17 cellular contexts compared by ENCODE assay signal in the genomic region with DNA sequence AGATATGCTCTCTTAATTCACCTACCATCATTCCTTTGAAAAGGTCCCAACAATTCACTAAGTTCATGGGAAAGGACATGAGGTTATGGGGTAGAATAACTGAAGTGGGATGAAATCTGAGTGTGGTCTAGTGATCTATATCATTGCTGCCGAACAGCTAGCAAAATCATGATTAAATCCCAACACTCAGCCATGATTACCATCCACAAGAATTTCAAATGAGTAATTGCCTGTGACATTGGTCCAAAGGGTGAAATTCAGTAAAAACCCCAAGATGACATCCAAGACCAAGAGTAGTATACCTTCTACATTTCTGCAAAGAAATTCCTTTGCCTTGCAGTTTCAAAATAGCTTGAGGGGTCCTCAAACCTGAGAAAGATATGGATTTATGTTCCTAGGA.
"Had no signal": no experiment of that assay in that cellular context is flagged by ENCODE, and none has a peak within 500 bp of the region (broad histone marks: within the 10 kb centered on the region; RNA-seq: fewer than 3 reads in every experiment).

No MANE protein-coding gene starts in this region.

- H3K27me3 ChIP-seq: adrenal gland, esophagus muscularis mucosa, heart right ventricle, left lung had no signal

- ATAC-seq: activated CD4-positive, CD25-positive, alpha-beta regulatory T cell treated with anti-CD3 and anti-CD28 coated beads, Interleukin-2, amount 50 U/mL, for 24 hours; heart right ventricle; left lung; natural killer cell; sciatic nerve had no signal

- H3K36me3 ChIP-seq: adrenal gland, esophagus muscularis mucosa, heart right ventricle, left lung, prostate gland had no signal

- H3K4me1 ChIP-seq: left lung had no signal

- FAIRE-seq: TTC549 had no signal

- H3K9me3 Mint-ChIP-seq: brain, memory B cell had no signal

- H3K36me3 Mint-ChIP-seq: brain, memory B cell, natural killer cell had no signal

- H3K4me1 Mint-ChIP-seq: brain, memory B cell, natural killer cell had no signal

- H3K9me3 ChIP-seq: adrenal gland, esophagus muscularis mucosa, heart right ventricle, left lung, prostate gland had no signal

- H3K4me3 Mint-ChIP-seq: brain, memory B cell, natural killer cell had no signal

- H3K4me3 ChIP-seq: adrenal gland, esophagus muscularis mucosa, heart right ventricle, left lung, prostate gland had no signal

- H3K27ac ChIP-seq: adrenal gland, esophagus muscularis mucosa, heart right ventricle, left lung, prostate gland had no signal

- H3K27ac Mint-ChIP-seq: brain, memory B cell, natural killer cell had no signal

- DNase-seq: activated naive CD4-positive, alpha-beta T cell treated with anti-CD3 and anti-CD28 coated beads, Interleukin-2, amount 50 U/mL, for 16 hours; adrenal gland; foreskin melanocyte; heart right ventricle; left lung; natural killer cell; nucleus accumbens; stimulated activated naive CD4-positive, alpha-beta T cell treated with Interleukin-2 at 50 U/mL for 16 hours; T-helper 2 cell; trophoblast cell had no signal
